In genomic region chr3:99818818-99819217, GRCh38 we compare ENCODE assay signal across 9 cellular contexts. TPM values are rescaled to one million over a fixed set of nuclear protein-coding genes. Genes with fewer than 3 reads are reported as not detected.
DNase-seq lines count a peak whose midpoint lies in the region; ATAC-seq and TF ChIP-seq lines count a peak whose summit lies in the region.
"Had no signal": no experiment of that assay in that cellular context is flagged by ENCODE, and none has a peak within 500 bp of the region (broad histone marks: within the 10 kb centered on the region; RNA-seq: fewer than 3 reads in every experiment).

No MANE protein-coding gene starts in this region.

- H3K4me3 ChIP-seq in GM06990 (replicated peaks; ENCODE audit: low read depth, low read length) (peak overlapping the region; percentile 90), OCI-LY1 (ENCODE audit: low read depth, low read length, poor library complexity, severe bottlenecking) (peak overlapping the region; percentile 75), endocrine pancreas (ENCODE audit: control insufficient read depth, insufficient read depth, low read length) (peak overlapping the region; percentile 91), ovary (peak overlapping the region; percentile 74)

- no peak for DNase-seq in GM06990 (ENCODE audit: extremely low read depth, insufficient read length)
- DNase-seq in ovary = no peak
- DNase-seq in HCEC 1CT = no peak
- no peak for DNase-seq in NK-92 treated with Interleukin-12 subunit alpha and Interleukin-12 subunit beta, amount 100 ng/mL, for 24 hours (lab: John Stamatoyannopoulos, UW)
- DNase-seq: uterus had no signal

- H3K9me2 ChIP-seq in OCI-LY1 (ENCODE audit: low read depth, low read length) = no peaks in the 10 kb centered on the region

- H3K27ac ChIP-seq in OCI-LY1 (ENCODE audit: low read depth, low read length, poor library complexity, severe bottlenecking) = peak overlapping the region; percentile 0
- H3K27ac ChIP-seq in ovary = no peak overlapping the region

- H3K79me2 ChIP-seq in OCI-LY1 (ENCODE audit: insufficient read depth, low read length) = peaks cover 14% of the 10 kb centered on the region

- H3K4me1 ChIP-seq in OCI-LY1 (ENCODE audit: insufficient read depth, low read length, severe bottlenecking) (peaks cover 26% of the 10 kb centered on the region), endocrine pancreas (ENCODE audit: control insufficient read depth, insufficient read depth, low read length) (peaks cover 8% of the 10 kb centered on the region), ovary (ENCODE audit: insufficient read depth) (no peaks in the 10 kb centered on the region)

- H4K20me1 ChIP-seq in OCI-LY1 (ENCODE audit: insufficient read depth, low read length) = no peaks in the 10 kb centered on the region

- H3K9ac ChIP-seq in OCI-LY1 (ENCODE audit: low read length) (peak overlapping the region; percentile 71), endocrine pancreas (ENCODE audit: control insufficient read depth, insufficient read depth, low read length) (no peak overlapping the region)

- ATAC-seq in HG03097 (IDR thresholded peaks at IDR 0.05; ENCODE audit: low FRiP score, unreplicated experiment) = no peak
- ATAC-seq in GM21825 (IDR thresholded peaks at IDR 0.05; ENCODE audit: unreplicated experiment) = no peak

- no peak for TF ChIP-seq POLR2A in ovary (IDR thresholded peaks at IDR 0.05)

- intact Hi-C loops in ovary (cut with DNase I) = no loop called here

- H3K9me3 ChIP-seq in OCI-LY1 (ENCODE audit: low read length) (no peaks in the 10 kb centered on the region), endocrine pancreas (ENCODE audit: control insufficient read depth, low read length) (no peaks in the 10 kb centered on the region), ovary (no peaks in the 10 kb centered on the region)
- H3K9me3 ChIP-seq: uterus had no signal

- H2AFZ ChIP-seq in OCI-LY1 (ENCODE audit: low read length) = no peak overlapping the region

- H3K36me3 ChIP-seq in GM06990 (ENCODE audit: control insufficient read depth, insufficient read depth, low read length) (no peaks in the 10 kb centered on the region), OCI-LY1 (ENCODE audit: insufficient read depth, low read length) (peaks cover 6% of the 10 kb centered on the region; the same call in 1 of the 2 replicates), endocrine pancreas (ENCODE audit: control insufficient read depth, insufficient read depth, low read length) (no peaks in the 10 kb centered on the region), ovary (no peaks in the 10 kb centered on the region)
- H3K36me3 ChIP-seq: uterus had no signal

- TF ChIP-seq CTCF in GM06990 (IDR thresholded peaks at IDR 0.05; ENCODE audit: insufficient read depth, low read length, poor library complexity, severe bottlenecking) = no peak
- no peak for TF ChIP-seq CTCF in OCI-LY1 (IDR thresholded peaks at IDR 0.05; ENCODE audit: low read length)
- no peak for TF ChIP-seq CTCF in ovary (IDR thresholded peaks at IDR 0.05)

- WGBS in ovary, 3 donors = 69 to 85% (median 77%) methylated on average over 2 of the region's 2 CpGs

- H3K4me2 ChIP-seq in OCI-LY1 (ENCODE audit: low read length) = peak overlapping the region; percentile 86

- TF ChIP-seq EP300 in ovary (IDR thresholded peaks at IDR 0.05) = no peak

- H3K27me3 ChIP-seq in GM06990 (replicated peaks; ENCODE audit: control insufficient read depth, insufficient read depth, low read length) (no peaks in the 10 kb centered on the region), OCI-LY1 (ENCODE audit: insufficient read depth, low read length) (no peaks in the 10 kb centered on the region), endocrine pancreas (ENCODE audit: control insufficient read depth, insufficient read depth, low read length) (no peaks in the 10 kb centered on the region), ovary (no peaks in the 10 kb centered on the region)
- H3K27me3 ChIP-seq: uterus had no signal

- H3F3A ChIP-seq in OCI-LY1 (ENCODE audit: insufficient read depth, low read length) = no peaks in the 10 kb centered on the region

RNA-seq across cellular contexts. Expression of gene CMSS1, which starts 1.2 kb away (rescaled TPM):
- total RNA-seq in ovary = 10 to 100 TPM; 14.5 to 54.0 (median 32.6) TPM
- polyA plus RNA-seq in ovary = 10 to 100 TPM; 23.4 to 24.9 TPM
